In genomic region chr7:98178321-98178720, GRCh38 we compare ENCODE assay signal across 15 cellular contexts. TPM values are rescaled to one million over a fixed set of nuclear protein-coding genes. Genes with fewer than 3 reads are reported as not detected.
DNase-seq lines count a peak whose midpoint lies in the region; ATAC-seq, FAIRE-seq and TF ChIP-seq lines count a peak whose summit lies in the region.
"Had no signal": no experiment of that assay in that cellular context is flagged by ENCODE, and none has a peak within 500 bp of the region (broad histone marks: within the 10 kb centered on the region; RNA-seq: fewer than 3 reads in every experiment).

No MANE protein-coding gene starts in this region.

- no peaks in the 10 kb centered on the region for H3F3A ChIP-seq in smooth muscle cell (ENCODE audit: low read depth)

- TF ChIP-seq CTCF in keratinocyte (optimal IDR thresholded peaks at IDR 0.05 in 1 of 3, IDR thresholded peaks at IDR 0.05 in 1 of 3, conservative IDR thresholded peaks at IDR 0.05 in 1 of 3; ENCODE audit: extremely low read depth in 1 of 3, insufficient read depth in 2 of 3, low read length in 3 of 3), result no peak
- no peak for TF ChIP-seq CTCF in smooth muscle cell (IDR thresholded peaks at IDR 0.05; ENCODE audit: borderline replicate concordance, insufficient read depth, poor library complexity, severe bottlenecking)

- H4K20me1 ChIP-seq in keratinocyte (ENCODE audit: control insufficient read depth, extremely low read depth, insufficient read depth, low read length), result no peaks in the 10 kb centered on the region
- no peaks in the 10 kb centered on the region for H4K20me1 ChIP-seq in smooth muscle cell (ENCODE audit: low read depth)

- peak overlapping the region; percentile 57 for H2AFZ ChIP-seq in keratinocyte (ENCODE audit: control insufficient read depth, low read length)
- no peak overlapping the region for H2AFZ ChIP-seq in smooth muscle cell (ENCODE audit: low read depth)

- no peaks in the 10 kb centered on the region for H3K9me1 ChIP-seq in keratinocyte (ENCODE audit: control insufficient read depth, extremely low read depth, insufficient read depth, low read length)

- H3K9me3 ChIP-seq in keratinocyte (ENCODE audit: control insufficient read depth, low read depth, low read length), result no peaks in the 10 kb centered on the region
- no peaks in the 10 kb centered on the region for H3K9me3 ChIP-seq in smooth muscle cell (replicated peaks; ENCODE audit: low read depth)
- H3K9me3 ChIP-seq: neutrophil had no signal

- H3K4me1 ChIP-seq in keratinocyte (ENCODE audit: control insufficient read depth, extremely low read depth, insufficient read depth, low read length) (peaks cover 16% of the 10 kb centered on the region), smooth muscle cell (ENCODE audit: low read depth) (no peaks in the 10 kb centered on the region)

- H3K27ac ChIP-seq in keratinocyte (ENCODE audit: control insufficient read depth, insufficient read depth, low read length) (no peak overlapping the region), substantia nigra (ENCODE audit: low read depth, low read length, poor library complexity, severe bottlenecking) (peak overlapping the region; percentile 4), smooth muscle cell (ENCODE audit: low read depth) (no peak overlapping the region)
- H3K27ac ChIP-seq: coronary artery, neutrophil had no signal

- H3K27me3 ChIP-seq in keratinocyte (ENCODE audit: control insufficient read depth, extremely low read depth, insufficient read depth, low read length) (no peaks in the 10 kb centered on the region), smooth muscle cell (ENCODE audit: low read depth) (no peaks in the 10 kb centered on the region)
- H3K27me3 ChIP-seq: neutrophil had no signal

- H3K4me3 ChIP-seq in keratinocyte (ENCODE audit: control insufficient read depth in 2 of 3, extremely low read depth in 1 of 3, insufficient read depth in 2 of 3, low read depth in 1 of 3, low read length in 3 of 3) (no peak overlapping the region), smooth muscle cell (no peak overlapping the region)
- H3K4me3 ChIP-seq: coronary artery had no signal

- DNase-seq in NCI-H2029 treated with DMSO at 0.1 percent for 48 hours (lab: John Stamatoyannopoulos, UW), result peak; percentile 72
- peak; percentile 71 to 80 for DNase-seq in cerebellar nuclear complex (lab: John Stamatoyannopoulos, UW)
- DNase-seq in keratinocyte (ENCODE audit: low read depth, low spot score), result no peak
- DNase-seq in substantia nigra (lab: John Stamatoyannopoulos, UW), result peak in 46 of 49 donors; percentile 18 to 93 (median 70)
- no peak for DNase-seq in smooth muscle cell (lab: John Stamatoyannopoulos, UW; ENCODE audit: unreplicated experiment)
- no peak for DNase-seq in DMS 273 (lab: John Stamatoyannopoulos, UW; ENCODE audit: unreplicated experiment)
- DNase-seq in COR-L47 (lab: John Stamatoyannopoulos, UW), result no peak
- DNase-seq: activated gamma-delta T cell treated with Interleukin-2 at 50 U/mL for 16 hours; CD4-positive, alpha-beta T cell; kidney glomerular epithelial cell; NCI-H1048; NCI-H69 had no signal

- WGBS in smooth muscle cell (ENCODE audit: low lambda C conversion rate), result 90% methylated on average over 16 of the region's 16 CpGs

- H3K4me2 ChIP-seq in keratinocyte (ENCODE audit: control insufficient read depth, extremely low read depth, insufficient read depth, low read depth, low read length) (peak overlapping the region; percentile 29), smooth muscle cell (no peak overlapping the region)

- H3K79me2 ChIP-seq in keratinocyte (ENCODE audit: control insufficient read depth, insufficient read depth, low read length), result no peaks in the 10 kb centered on the region
- H3K79me2 ChIP-seq in smooth muscle cell (ENCODE audit: low read depth), result no peaks in the 10 kb centered on the region

- FAIRE-seq in keratinocyte (lab: Jason Lieb, UNC), result peak; percentile 34

- H3K36me3 ChIP-seq in keratinocyte (ENCODE audit: control insufficient read depth in 2 of 2, extremely low read depth in 1 of 2, insufficient read depth in 2 of 2, low read length in 2 of 2), result peaks cover 3 to 11% of the 10 kb centered on the region in 2 experiments
- H3K36me3 ChIP-seq in smooth muscle cell (ENCODE audit: low read depth), result no peaks in the 10 kb centered on the region

- no peak overlapping the region for H3K9ac ChIP-seq in keratinocyte (ENCODE audit: control insufficient read depth, extremely low read depth, insufficient read depth, low read length)
- no peak overlapping the region for H3K9ac ChIP-seq in smooth muscle cell (ENCODE audit: low read depth)

- no peak for ATAC-seq in GM21447 (IDR thresholded peaks at IDR 0.05; ENCODE audit: unreplicated experiment)

- dilution Hi-C loops in keratinocyte (cut with MboI; ENCODE audit: extremely low pct_ligation_motif_present, low sequenced_read_pairs), result no loop called here

RNA-seq across cellular contexts. Expression of gene BHLHA15, which starts 32.9 kb away (rescaled TPM):
- not detected in 3 replicates for polyA plus RNA-seq in keratinocyte
- polyA plus RNA-seq in keratinocyte (2011; ENCODE audit: low read depth), result not detected
- not detected in 2 replicates for polyA plus RNA-seq in keratinocyte (2011; cell fraction: cytosol; rRNA removed)
- polyA plus RNA-seq in keratinocyte (2011; cell fraction: nucleus; rRNA removed), result not detected in 2 replicates
- polyA plus RNA-seq in keratinocyte (2012; ENCODE audit: low replicate concordance), result 0.17 TPM in 1 of 2 replicates, not detected in the other
- not detected in 3 replicates for polyA minus RNA-seq in keratinocyte
- polyA minus RNA-seq in keratinocyte (2011; cell fraction: cytosol; rRNA and poly(A)+ RNA removed), result not detected
- polyA minus RNA-seq in keratinocyte (2011; cell fraction: nucleus; rRNA and poly(A)+ RNA removed), result not detected in 2 replicates
- 0.27 TPM in 1 of 2 replicates, not detected in the other for total RNA-seq in smooth muscle cell
- 1.3 and 1.4 TPM in 2 replicates for polyA plus RNA-seq in smooth muscle cell
- total RNA-seq: CD4-positive, alpha-beta T cell had no signal

Comparison
In these comparisons a context has a peak if more than half of its experiments do, and no peak if none do; other contexts are left out.
1. DNase-seq: peak in NCI-H2029 treated with DMSO at 0.1 percent for 48 hours (single experiment), cerebellar nuclear complex (2 of 2) and substantia nigra (46 of 49); none in keratinocyte (single experiment), smooth muscle cell (single experiment), DMS 273 (single experiment) and COR-L47 (single experiment).